ENCODE assay signal across 14 cellular contexts in the genomic region with DNA sequence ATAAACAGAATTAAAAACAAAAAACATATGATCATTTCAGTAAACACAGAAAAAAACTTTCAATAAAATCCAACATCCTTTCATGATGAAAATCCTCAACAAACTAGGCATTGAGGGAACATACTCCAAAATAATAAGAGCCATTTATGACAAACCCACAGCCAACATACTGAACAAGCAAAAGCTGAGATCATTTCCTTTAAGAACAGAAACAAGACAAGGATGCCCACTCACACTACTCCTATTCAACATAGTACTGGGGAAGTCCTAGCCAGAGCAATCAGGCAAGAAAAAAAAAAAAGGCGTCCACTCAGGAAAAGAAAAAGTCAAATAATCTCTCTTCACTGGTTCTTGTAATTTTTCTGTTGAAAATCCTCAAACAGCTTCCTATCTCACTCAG.
"Had no signal": no experiment of that assay in that cellular context is flagged by ENCODE, and none has a peak within 500 bp of the region (broad histone marks: within the 10 kb centered on the region; RNA-seq: fewer than 3 reads in every experiment).

No MANE protein-coding gene starts in this region.

- H3K9me3 Mint-ChIP-seq: activated B cell treated with CpG ODN at 0.5 μM for 24 hours, naive B cell had no signal

- ATAC-seq: right cardiac atrium had no signal

- DNase-seq: activated B cell treated with CpG ODN at 0.5 μM for 24 hours; activated CD4-positive, alpha-beta T cell treated with anti-CD3 and anti-CD28 coated beads, Interleukin-2, amount 50 U/mL, for 4 hours; activated CD8-positive, alpha-beta memory T cell treated with anti-CD3 and anti-CD28 coated beads, Interleukin-2, amount 50 U/mL, for 4 hours; central memory CD4-positive, alpha-beta T cell; glutamatergic neuron; naive B cell; right cardiac atrium; SHP77 treated with DMSO at 0.1 percent for 48 hours; small intestine; T-helper 2 cell; tibial artery had no signal

- FAIRE-seq: small intestine, TTC549 had no signal

- H3K4me3 Mint-ChIP-seq: activated B cell treated with CpG ODN at 0.5 μM for 24 hours, naive B cell had no signal

- H3K9me3 ChIP-seq: tibial artery had no signal

- H3K4me1 ChIP-seq: tibial artery had no signal

- H3K27ac ChIP-seq: coronary artery, tibial artery had no signal

- H3K27me3 ChIP-seq: tibial artery had no signal

- H3K27me3 Mint-ChIP-seq: activated B cell treated with CpG ODN at 0.5 μM for 24 hours, naive B cell had no signal

- H3K4me1 Mint-ChIP-seq: activated B cell treated with CpG ODN at 0.5 μM for 24 hours, naive B cell had no signal

- H3K27ac Mint-ChIP-seq: activated B cell treated with CpG ODN at 0.5 μM for 24 hours had no signal

- H3K4me3 ChIP-seq: coronary artery, lung, tibial artery had no signal
